In genomic region chr16:85067024-85067423, GRCh38 we compare ENCODE assay signal across 22 cellular contexts. TPM values are rescaled to one million over a fixed set of nuclear protein-coding genes. Genes with fewer than 3 reads are reported as not detected.
"Had no signal": no experiment of that assay in that cellular context is flagged by ENCODE, and none has a peak within 500 bp of the region (broad histone marks: within the 10 kb centered on the region; RNA-seq: fewer than 3 reads in every experiment).

No MANE protein-coding gene starts in this region.

- H3K9ac ChIP-seq: KMS-11, SK-N-SH had no signal

- DNase-seq: Kasumi-1, MM.1S, NCI-H1092 treated with DMSO at 0.1 percent for 48 hours, NCI-H1436 treated with DMSO at 0.1 percent for 48 hours, NCI-H1694, NCI-H187 treated with DMSO at 0.1 percent for 48 hours, NCI-H2029 treated with DMSO at 0.1 percent for 48 hours, NCI-H2107, NCI-H2227 treated with DMSO at 0.1 percent for 48 hours, NCI-H524, NCI-H526 treated with DMSO at 0.1 percent for 48 hours, NCI-H748 treated with DMSO at 0.1 percent for 48 hours, RPMI8226, SHP77, SK-N-SH, SW 1271, T-cell had no signal

- H3K27ac ChIP-seq: KMS-11 had no signal

- ATAC-seq: T-cell had no signal

- H3K4me2 ChIP-seq: KMS-11, SK-N-SH had no signal

- H3K9me3 ChIP-seq: SK-N-SH had no signal

RNA-seq across cellular contexts. Expression of gene CIBAR2, which starts 45.2 kb away (rescaled TPM):
- total RNA-seq: HT-29, M059J, NCI-H460, SK-MEL-5, T-cell had no signal
